ENCODE assay signal across 8 cellular contexts in the genomic region with DNA sequence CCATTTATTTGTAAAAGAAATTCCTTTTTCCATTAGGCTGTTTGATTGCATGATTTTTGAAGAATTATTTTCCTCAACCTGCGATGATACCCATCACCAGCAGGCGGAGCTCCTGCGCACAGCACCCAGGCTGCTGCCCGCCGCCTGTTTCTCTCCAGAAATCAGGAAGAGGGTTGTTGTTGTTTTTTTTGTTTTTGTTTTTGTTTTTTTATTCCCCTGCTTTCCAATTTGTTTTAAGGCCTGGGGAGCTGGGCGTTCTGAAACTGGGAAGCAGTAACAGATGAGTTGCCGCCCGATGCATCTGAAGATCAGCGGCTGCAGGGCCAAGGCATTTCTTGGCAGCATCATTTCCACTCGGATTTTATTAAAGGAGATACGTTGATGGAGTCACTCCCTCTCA.
DNase-seq lines count a peak whose midpoint lies in the region; ATAC-seq, FAIRE-seq and TF ChIP-seq lines count a peak whose summit lies in the region.

No MANE protein-coding gene starts in this region.

- POLR2A ChIA-PET in GM12878 (lab: Charles Lee), result interaction anchor here (1.1 to 1.2 kb wide), 2 partner anchors 54 to 211 kb away, joined by 3 read pairs; no protein-coding TSS in a partner anchor

- H3K27ac ChIP-seq in DOHH2 (ENCODE audit: low read depth, low read length) (no peak overlapping the region), GM12878 (ENCODE audit: control insufficient read depth, insufficient read depth) (no peak overlapping the region)

- ATAC-seq in HG03175 (IDR thresholded peaks at IDR 0.05; ENCODE audit: unreplicated experiment) (peak; percentile 57), T-helper 17 cell (peak; percentile 46), GM12878 (peak; percentile 69), GM18858 (IDR thresholded peaks at IDR 0.05; ENCODE audit: unreplicated experiment) (no peak), HG03095 (IDR thresholded peaks at IDR 0.05; ENCODE audit: unreplicated experiment) (no peak)

- H3K4me1 ChIP-seq in DOHH2 (ENCODE audit: control insufficient read depth, low read length) (peaks cover 8% of the 10 kb centered on the region), GM12878 (ENCODE audit: control insufficient read depth, insufficient read depth, low read length) (no peaks in the 10 kb centered on the region)

- WGBS in GM12878 (ENCODE audit: insufficient coverage, insufficient replicate concordance, low lambda C conversion rate, missing lambda C conversion rate), result 29% methylated on average over 11 of the region's 11 CpGs

- H4K20me1 ChIP-seq in DOHH2 (ENCODE audit: control insufficient read depth, insufficient read depth, low read depth, low read length) (no peaks in the 10 kb centered on the region), GM12878 (ENCODE audit: control insufficient read depth, insufficient read depth) (no peaks in the 10 kb centered on the region)

- H3K4me3 ChIP-seq in DOHH2 (ENCODE audit: low read length) (no peak overlapping the region), GM12878 (no peak overlapping the region)

- intact Hi-C loops in GM12878 (cut with micrococcal nuclease; ENCODE audit: unreplicated experiment), result loop anchor here (1.0 to 5.0 kb wide), 4 partner anchors 54 to 652 kb away; a partner anchor contains a TSS

- no peaks in the 10 kb centered on the region for H3K27me3 ChIP-seq in DOHH2 (ENCODE audit: control insufficient read depth, low read length)
- no peaks in the 10 kb centered on the region for H3K27me3 ChIP-seq in GM12878 (replicated peaks in 1 of 2; ENCODE audit: control insufficient read depth in 2 of 2, insufficient read depth in 2 of 2, low read length in 1 of 2)

- H3K4me2 ChIP-seq in DOHH2 (ENCODE audit: low read length), result peak overlapping the region; percentile 34; the same call in 1 of the 2 replicates
- H3K4me2 ChIP-seq in GM12878 (ENCODE audit: control insufficient read depth, insufficient read depth), result no peak overlapping the region

- H3K9me2 ChIP-seq in DOHH2 (replicated peaks; ENCODE audit: control insufficient read depth, low read length), result no peaks in the 10 kb centered on the region

- in situ Hi-C loops in GM12878 (cut with MboI), result loop anchor here (5.0 to 10.0 kb wide), 2 partner anchors 202 to 654 kb away; no protein-coding TSS in a partner anchor

- CTCF ChIA-PET in GM12878 (lab: Yijun Ruan, JAX), result interaction anchor here (0.6 to 4.1 kb wide), 63 partner anchors 9 to 648 kb away, joined by 3 to 143 read pairs (median 4); a partner anchor contains a TSS

- SMC1A ChIA-PET in GM12878 (lab: Charles Lee; ENCODE audit: uncharacterized antibody, unreplicated experiment), result interaction anchor here (0.7 to 3.4 kb wide), 31 partner anchors 10 to 315 kb away, joined by 3 to 82 read pairs (median 3); a partner anchor contains a TSS

- H3K9me3 ChIP-seq in DOHH2 (ENCODE audit: control insufficient read depth, insufficient read depth, low read length) (no peaks in the 10 kb centered on the region), T-helper 17 cell (ENCODE audit: control insufficient read depth, low read length, poor library complexity, severe bottlenecking) (no peaks in the 10 kb centered on the region), GM12878 (replicated peaks; ENCODE audit: control insufficient read depth, insufficient read depth, low read length) (no peaks in the 10 kb centered on the region)

- H3K9ac ChIP-seq in GM12878 (ENCODE audit: control insufficient read depth, insufficient read depth, low read length), result no peak overlapping the region

- H2AFZ ChIP-seq in GM12878 (ENCODE audit: control insufficient read depth, low read depth, low read length), result peak overlapping the region; percentile 30

- no peak overlapping the region for H3K4me3 Mint-ChIP-seq in T-helper 17 cell

- TF ChIP-seq RAD21 in GM12878 (IDR thresholded peaks at IDR 0.05; ENCODE audit: insufficient read depth, low read depth, low read length), result peak; percentile 92

- H3K36me3 Mint-ChIP-seq in T-helper 17 cell (ENCODE audit: low read depth), result no peaks in the 10 kb centered on the region

- peak; percentile 94 for TF ChIP-seq CTCF in DOHH2 (IDR thresholded peaks at IDR 0.05; ENCODE audit: low read depth, low read length, poor library complexity, severe bottlenecking)
- TF ChIP-seq CTCF in GM12878 (IDR thresholded peaks at IDR 0.05 in 2 of 3, conservative IDR thresholded peaks at IDR 0.05 in 1 of 3; ENCODE audit: control insufficient read depth in 2 of 3, extremely low read depth in 1 of 3, insufficient read depth in 1 of 3, low read depth in 3 of 3, low read length in 3 of 3), result peak; percentile 91 to 98 (median 97)

- H3K4me1 Mint-ChIP-seq in T-helper 17 cell, result peaks cover 19% of the 10 kb centered on the region

- no peaks in the 10 kb centered on the region for H3K79me2 ChIP-seq in DOHH2 (ENCODE audit: control insufficient read depth, low read length)
- no peaks in the 10 kb centered on the region for H3K79me2 ChIP-seq in GM12878 (ENCODE audit: control insufficient read depth, insufficient read depth, low read length)

- no TSS peak for BruUV-seq in GM12878 (replicated peaks; lab: Mats Ljungman, UMichigan)

- H3K27me3 Mint-ChIP-seq in T-helper 17 cell, result no peaks in the 10 kb centered on the region

- H3K27ac Mint-ChIP-seq in T-helper 17 cell, result peak overlapping the region; percentile 39

- no peaks in the 10 kb centered on the region for H3F3A ChIP-seq in DOHH2 (ENCODE audit: control insufficient read depth, insufficient read depth)

- FAIRE-seq in GM12878 (lab: Jason Lieb, UNC), result peak; percentile 80

- DNase-seq in T-helper 17 cell (peak; percentile 41 to 45 (median 45)), GM12878 (ENCODE audit: low read depth, low spot score) (no peak), inferior parietal cortex (ENCODE audit: extremely low spot score) (peak; percentile 77)
- DNase-seq in stimulated activated CD4-positive, alpha-beta T cell treated with anti-CD3 and anti-CD28 coated beads, Interleukin-2, amount 100 ng/mL, for 48 hours, result peak; percentile 39 to 58

- TF ChIP-seq POLR2A in GM12878 (IDR thresholded peaks at IDR 0.05; ENCODE audit: low read depth, low read length), result no peak

- H3K36me3 ChIP-seq in DOHH2 (ENCODE audit: control insufficient read depth, low read length), result no peaks in the 10 kb centered on the region
- H3K36me3 ChIP-seq in GM12878 (ENCODE audit: control insufficient read depth in 2 of 2, insufficient read depth in 2 of 2, low read length in 1 of 2), result no peaks in the 10 kb centered on the region

- RAD21 ChIA-PET in GM12878 (lab: Charles Lee; ENCODE audit: unreplicated experiment), result interaction anchor here (0.6 to 7.6 kb wide), 22 partner anchors 10 to 211 kb away, joined by 3 to 126 read pairs (median 4); no protein-coding TSS in a partner anchor

- no peak for TF ChIP-seq EP300 in GM12878 (IDR thresholded peaks at IDR 0.05; ENCODE audit: borderline replicate concordance in 1 of 2, control insufficient read depth in 1 of 2, low read depth in 2 of 2, low read length in 2 of 2)

TF ChIP-seq in GM12878, 131 proteins besides CTCF, POLR2A, EP300 and RAD21 (continues in another document):
- no peak for TF ChIP-seq MXI1 (IDR thresholded peaks at IDR 0.05; ENCODE audit: low read depth, low read length)
- TF ChIP-seq ZNF622 (IDR thresholded peaks at IDR 0.05), result no peak
- no peak for TF ChIP-seq FOXM1 (IDR thresholded peaks at IDR 0.05; ENCODE audit: low read depth, low read length)
- TF ChIP-seq, protein P1, sequence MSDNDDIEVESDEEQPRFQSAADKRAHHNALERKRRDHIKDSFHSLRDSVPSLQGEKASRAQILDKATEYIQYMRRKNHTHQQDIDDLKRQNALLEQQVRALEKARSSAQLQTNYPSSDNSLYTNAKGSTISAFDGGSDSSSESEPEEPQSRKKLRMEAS (IDR thresholded peaks at IDR 0.05; ENCODE audit: low read depth, low read length), result no peak
- TF ChIP-seq BHLHE40 (IDR thresholded peaks at IDR 0.05; ENCODE audit: borderline replicate concordance in 1 of 2, low read depth in 2 of 2, low read length in 1 of 2), result no peak
- no peak for TF ChIP-seq NFIC (IDR thresholded peaks at IDR 0.05; ENCODE audit: low read depth, low read length)
- TF ChIP-seq, protein P2, sequence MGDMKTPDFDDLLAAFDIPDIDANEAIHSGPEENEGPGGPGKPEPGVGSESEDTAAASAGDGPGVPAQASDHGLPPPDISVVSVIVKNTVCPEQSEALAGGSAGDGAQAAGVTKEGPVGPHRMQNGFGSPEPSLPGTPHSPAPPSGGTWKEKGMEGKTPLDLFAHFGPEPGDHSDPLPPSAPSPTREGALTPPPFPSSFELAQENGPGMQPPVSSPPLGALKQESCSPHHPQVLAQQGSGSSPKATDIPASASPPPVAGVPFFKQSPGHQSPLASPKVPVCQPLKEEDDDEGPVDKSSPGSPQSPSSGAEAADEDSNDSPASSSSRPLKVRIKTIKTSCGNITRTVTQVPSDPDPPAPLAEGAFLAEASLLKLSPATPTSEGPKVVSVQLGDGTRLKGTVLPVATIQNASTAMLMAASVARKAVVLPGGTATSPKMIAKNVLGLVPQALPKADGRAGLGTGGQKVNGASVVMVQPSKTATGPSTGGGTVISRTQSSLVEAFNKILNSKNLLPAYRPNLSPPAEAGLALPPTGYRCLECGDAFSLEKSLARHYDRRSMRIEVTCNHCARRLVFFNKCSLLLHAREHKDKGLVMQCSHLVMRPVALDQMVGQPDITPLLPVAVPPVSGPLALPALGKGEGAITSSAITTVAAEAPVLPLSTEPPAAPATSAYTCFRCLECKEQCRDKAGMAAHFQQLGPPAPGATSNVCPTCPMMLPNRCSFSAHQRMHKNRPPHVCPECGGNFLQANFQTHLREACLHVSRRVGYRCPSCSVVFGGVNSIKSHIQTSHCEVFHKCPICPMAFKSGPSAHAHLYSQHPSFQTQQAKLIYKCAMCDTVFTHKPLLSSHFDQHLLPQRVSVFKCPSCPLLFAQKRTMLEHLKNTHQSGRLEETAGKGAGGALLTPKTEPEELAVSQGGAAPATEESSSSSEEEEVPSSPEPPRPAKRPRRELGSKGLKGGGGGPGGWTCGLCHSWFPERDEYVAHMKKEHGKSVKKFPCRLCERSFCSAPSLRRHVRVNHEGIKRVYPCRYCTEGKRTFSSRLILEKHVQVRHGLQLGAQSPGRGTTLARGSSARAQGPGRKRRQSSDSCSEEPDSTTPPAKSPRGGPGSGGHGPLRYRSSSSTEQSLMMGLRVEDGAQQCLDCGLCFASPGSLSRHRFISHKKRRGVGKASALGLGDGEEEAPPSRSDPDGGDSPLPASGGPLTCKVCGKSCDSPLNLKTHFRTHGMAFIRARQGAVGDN (IDR thresholded peaks at IDR 0.05), result no peak
- no peak for TF ChIP-seq POLR2AphosphoS2 (IDR thresholded peaks at IDR 0.05; ENCODE audit: low read depth, low read length)
- no peak for TF ChIP-seq STAT3 (IDR thresholded peaks at IDR 0.05; ENCODE audit: low read depth, low read length)
- peak; percentile 98 for TF ChIP-seq SMC3 (IDR thresholded peaks at IDR 0.05; ENCODE audit: borderline replicate concordance, low read length)
- no peak for TF ChIP-seq STAT1 (conservative IDR thresholded peaks at IDR 0.05)

Comparison
In these comparisons a context has a peak if more than half of its experiments do, and no peak if none do; other contexts are left out.
1. ATAC-seq: peak in HG03175 (single experiment), T-helper 17 cell (single experiment) and GM12878 (single experiment); none in GM18858 (single experiment) and HG03095 (single experiment).